In genomic region chr11:126317681-126318641, GRCh38 we compare ENCODE assay signal across 8 cellular contexts. TPM values are rescaled to one million over a fixed set of nuclear protein-coding genes. Genes with fewer than 3 reads are reported as not detected.
DNase-seq lines count a peak whose midpoint lies in the region; ATAC-seq, FAIRE-seq and TF ChIP-seq lines count a peak whose summit lies in the region.

No MANE protein-coding gene starts in this region.

- no peaks in the 10 kb centered on the region for H3K9me1 ChIP-seq in keratinocyte (ENCODE audit: control insufficient read depth, extremely low read depth, insufficient read depth, low read length)

- FAIRE-seq in keratinocyte (lab: Jason Lieb, UNC), result peak; percentile 60

- H2AFZ ChIP-seq in keratinocyte (ENCODE audit: control insufficient read depth, low read length), result peak overlapping the region; percentile 48

- H3K9me3 Mint-ChIP-seq in stimulated activated naive CD8-positive, alpha-beta T cell treated with anti-CD3 and anti-CD28 coated beads, Interleukin-15, amount 100 ng/mL, for 72 hours, result peaks cover 0 to 6% of the 10 kb centered on the region in 2 donors

- H3K4me1 ChIP-seq in keratinocyte (ENCODE audit: control insufficient read depth, extremely low read depth, insufficient read depth, low read length) (peaks cover 40% of the 10 kb centered on the region), A673 (ENCODE audit: insufficient read depth, low read length, poor library complexity, severe bottlenecking) (no peaks in the 10 kb centered on the region)

- H3K9me3 ChIP-seq in keratinocyte (ENCODE audit: control insufficient read depth, low read depth, low read length) (no peaks in the 10 kb centered on the region), A673 (ENCODE audit: low read depth, low read length, poor library complexity, severe bottlenecking) (no peaks in the 10 kb centered on the region)

- H3K27me3 ChIP-seq in keratinocyte (ENCODE audit: control insufficient read depth, extremely low read depth, insufficient read depth, low read length), result no peaks in the 10 kb centered on the region
- H3K27me3 ChIP-seq in A673 (replicated peaks; ENCODE audit: insufficient read depth, low read depth, low read length, poor library complexity), result no peaks in the 10 kb centered on the region

- CTCF ChIA-PET in A673 (lab: Charles Lee), result no interaction called here

- no peaks in the 10 kb centered on the region for H4K20me1 ChIP-seq in keratinocyte (ENCODE audit: control insufficient read depth, extremely low read depth, insufficient read depth, low read length)

- peak overlapping the region; percentile 88 for H3K4me2 ChIP-seq in keratinocyte (ENCODE audit: control insufficient read depth, extremely low read depth, insufficient read depth, low read depth, low read length)

- BruUV-seq in A673 (replicated peaks; lab: Mats Ljungman, UMichigan), result no TSS peak

- peak overlapping the region; percentile 86 for H3K27ac Mint-ChIP-seq in stimulated activated naive CD8-positive, alpha-beta T cell treated with anti-CD3 and anti-CD28 coated beads, Interleukin-15, amount 100 ng/mL, for 72 hours

- no peaks in the 10 kb centered on the region for H3K36me3 ChIP-seq in keratinocyte (ENCODE audit: control insufficient read depth in 2 of 2, extremely low read depth in 1 of 2, insufficient read depth in 2 of 2, low read length in 2 of 2)
- no peaks in the 10 kb centered on the region for H3K36me3 ChIP-seq in A673 (ENCODE audit: insufficient read depth, low read length, poor library complexity, severe bottlenecking)

- dilution Hi-C loops in keratinocyte (cut with MboI; ENCODE audit: extremely low pct_ligation_motif_present, low sequenced_read_pairs), result no loop called here

- H3K27me3 Mint-ChIP-seq in stimulated activated naive CD8-positive, alpha-beta T cell treated with anti-CD3 and anti-CD28 coated beads, Interleukin-15, amount 100 ng/mL, for 72 hours, result no peaks in the 10 kb centered on the region

- POLR2A ChIA-PET in A673 (lab: Charles Lee; ENCODE audit: low non-redundant PET), result no interaction called here

- H3K27ac ChIP-seq in angular gyrus (ENCODE audit: low read depth, low read length) (peak overlapping the region; percentile 20), keratinocyte (ENCODE audit: control insufficient read depth, insufficient read depth, low read length) (peak overlapping the region; percentile 89), A673 (ENCODE audit: low read depth, low read length, poor library complexity, severe bottlenecking) (no peak overlapping the region)

- no peaks in the 10 kb centered on the region for H3K79me2 ChIP-seq in keratinocyte (ENCODE audit: control insufficient read depth, insufficient read depth, low read length)

- H3K4me3 Mint-ChIP-seq in stimulated activated naive CD8-positive, alpha-beta T cell treated with anti-CD3 and anti-CD28 coated beads, Interleukin-15, amount 100 ng/mL, for 72 hours, result peak overlapping the region; percentile 66 to 89

- H3K9ac ChIP-seq in keratinocyte (ENCODE audit: control insufficient read depth, extremely low read depth, insufficient read depth, low read length), result peak overlapping the region; percentile 75

- TF ChIP-seq CTCF in keratinocyte (optimal IDR thresholded peaks at IDR 0.05 in 1 of 3, IDR thresholded peaks at IDR 0.05 in 1 of 3, conservative IDR thresholded peaks at IDR 0.05 in 1 of 3; ENCODE audit: extremely low read depth in 1 of 3, insufficient read depth in 2 of 3, low read length in 3 of 3), result no peak
- no peak for TF ChIP-seq CTCF in A673 (conservative IDR thresholded peaks at IDR 0.05; ENCODE audit: low read depth, low read length)

- DNase-seq in EL (peak; percentile 78), M059J (ENCODE audit: low read depth) (peak; percentile 90), keratinocyte (ENCODE audit: low read depth, low spot score) (no peak), A673 (ENCODE audit: low spot score) (no peak), T1000 (lab: John Stamatoyannopoulos, UW) (no peak)
- peak; percentile 16 to 47 for DNase-seq in stimulated activated naive CD8-positive, alpha-beta T cell treated with anti-CD3 and anti-CD28 coated beads, Interleukin-15, amount 100 ng/mL, for 72 hours

- intact Hi-C loops in A673 (cut with micrococcal nuclease; ENCODE audit: unreplicated experiment), result loop anchor here (10.0 kb wide), 1 partner anchor 257 kb away; no protein-coding TSS in a partner anchor

- peak; percentile 6 for ATAC-seq in GM21526 (IDR thresholded peaks at IDR 0.05; ENCODE audit: low FRiP score, unreplicated experiment)
- peak; percentile 83 for ATAC-seq in stimulated activated naive CD8-positive, alpha-beta T cell treated with anti-CD3 and anti-CD28 coated beads, Interleukin-15, amount 100 ng/mL, for 72 hours

- H3K4me3 ChIP-seq in keratinocyte (ENCODE audit: control insufficient read depth in 2 of 3, extremely low read depth in 1 of 3, insufficient read depth in 2 of 3, low read depth in 1 of 3, low read length in 3 of 3), result peak overlapping the region in 2 of 3 experiments; percentile 40 to 49
- no peak overlapping the region for H3K4me3 ChIP-seq in A673 (ENCODE audit: low read depth, low read length, poor library complexity, severe bottlenecking)

- H3K4me1 Mint-ChIP-seq in stimulated activated naive CD8-positive, alpha-beta T cell treated with anti-CD3 and anti-CD28 coated beads, Interleukin-15, amount 100 ng/mL, for 72 hours, result peaks cover 46% of the 10 kb centered on the region

RNA-seq across cellular contexts. Expression of gene DCPS, which starts 14.1 kb away (rescaled TPM):
- total RNA-seq in M059J (2014; rRNA removed; shearing (Covaris generic)), result 20.0 and 27.8 TPM in 2 replicates
- polyA plus RNA-seq in keratinocyte, result 21.9 to 50.1 TPM (median 31.3 TPM) in 3 replicates
- 7.5 TPM for polyA plus RNA-seq in keratinocyte (2011; ENCODE audit: low read depth)
- 30.3 and 36.2 TPM in 2 replicates for polyA plus RNA-seq in keratinocyte (2011; cell fraction: cytosol; rRNA removed)
- 19.7 and 23.6 TPM in 2 replicates for polyA plus RNA-seq in keratinocyte (2011; cell fraction: nucleus; rRNA removed)
- polyA plus RNA-seq in keratinocyte (2012; ENCODE audit: low replicate concordance), result 16.2 and 37.3 TPM in 2 replicates
- polyA minus RNA-seq in keratinocyte, result 17.2 to 41.4 TPM (median 22.7 TPM) in 3 replicates
- polyA minus RNA-seq in keratinocyte (2011; cell fraction: cytosol; rRNA and poly(A)+ RNA removed), result 20.1 TPM
- 6.3 and 7.8 TPM in 2 replicates for polyA minus RNA-seq in keratinocyte (2011; cell fraction: nucleus; rRNA and poly(A)+ RNA removed)
- total RNA-seq in A673 (2021), result 31.2 and 38.4 TPM in 2 replicates

RNA-seq across cellular contexts. Expression of gene TIRAP, which starts 35.1 kb away (rescaled TPM):
- total RNA-seq in M059J (2014; rRNA removed; shearing (Covaris generic)), result 2.2 and 8.1 TPM in 2 replicates
- polyA plus RNA-seq in keratinocyte, result 2.9 to 5.2 TPM (median 3.2 TPM) in 3 replicates
- 0.89 TPM for polyA plus RNA-seq in keratinocyte (2011; ENCODE audit: low read depth)
- polyA plus RNA-seq in keratinocyte (2011; cell fraction: cytosol; rRNA removed), result 3.0 and 4.4 TPM in 2 replicates
- polyA plus RNA-seq in keratinocyte (2011; cell fraction: nucleus; rRNA removed), result 4.8 and 6.8 TPM in 2 replicates
- polyA plus RNA-seq in keratinocyte (2012; ENCODE audit: low replicate concordance), result 2.1 and 5.7 TPM in 2 replicates
- 5.8 to 7.0 TPM (median 6.4 TPM) in 3 replicates for polyA minus RNA-seq in keratinocyte
- 3.6 TPM for polyA minus RNA-seq in keratinocyte (2011; cell fraction: cytosol; rRNA and poly(A)+ RNA removed)
- 3.6 and 4.7 TPM in 2 replicates for polyA minus RNA-seq in keratinocyte (2011; cell fraction: nucleus; rRNA and poly(A)+ RNA removed)
- total RNA-seq in A673 (2021), result 11.3 and 14.5 TPM in 2 replicates

RNA-seq across cellular contexts. Expression of gene ST3GAL4, which starts 37.5 kb away (rescaled TPM):
- total RNA-seq in M059J (2014; rRNA removed; shearing (Covaris generic)), result 49.2 and 50.6 TPM in 2 replicates
- 23.2 to 38.9 TPM (median 24.6 TPM) in 3 replicates for polyA plus RNA-seq in keratinocyte
- 4.4 TPM for polyA plus RNA-seq in keratinocyte (2011; ENCODE audit: low read depth)
- polyA plus RNA-seq in keratinocyte (2011; cell fraction: cytosol; rRNA removed), result 28.3 and 29.2 TPM in 2 replicates
- polyA plus RNA-seq in keratinocyte (2011; cell fraction: nucleus; rRNA removed), result 17.5 and 18.9 TPM in 2 replicates
- polyA plus RNA-seq in keratinocyte (2012; ENCODE audit: low replicate concordance), result 11.6 and 27.8 TPM in 2 replicates
- polyA minus RNA-seq in keratinocyte, result 11.4 to 49.8 TPM (median 17.7 TPM) in 3 replicates
- polyA minus RNA-seq in keratinocyte (2011; cell fraction: cytosol; rRNA and poly(A)+ RNA removed), result 13.0 TPM
- polyA minus RNA-seq in keratinocyte (2011; cell fraction: nucleus; rRNA and poly(A)+ RNA removed), result 5.6 and 9.4 TPM in 2 replicates
- total RNA-seq in A673 (2021), result 26.4 and 29.9 TPM in 2 replicates

RNA-seq across cellular contexts. Expression of gene FOXRED1, which starts 49.0 kb away (rescaled TPM):
- total RNA-seq in M059J (2014; rRNA removed; shearing (Covaris generic)), result 37.6 and 49.8 TPM in 2 replicates
- polyA plus RNA-seq in keratinocyte, result 16.4 to 23.1 TPM (median 20.8 TPM) in 3 replicates
- polyA plus RNA-seq in keratinocyte (2011; ENCODE audit: low read depth), result 2.9 TPM
- polyA plus RNA-seq in keratinocyte (2011; cell fraction: cytosol; rRNA removed), result 13.8 and 17.1 TPM in 2 replicates
- 26.8 and 32.9 TPM in 2 replicates for polyA plus RNA-seq in keratinocyte (2011; cell fraction: nucleus; rRNA removed)
- 7.0 and 16.8 TPM in 2 replicates for polyA plus RNA-seq in keratinocyte (2012; ENCODE audit: low replicate concordance)
- polyA minus RNA-seq in keratinocyte, result 12.3 to 17.1 TPM (median 16.7 TPM) in 3 replicates
- polyA minus RNA-seq in keratinocyte (2011; cell fraction: cytosol; rRNA and poly(A)+ RNA removed), result 11.5 TPM
- 7.9 and 12.3 TPM in 2 replicates for polyA minus RNA-seq in keratinocyte (2011; cell fraction: nucleus; rRNA and poly(A)+ RNA removed)
- 72.6 and 76.1 TPM in 2 replicates for total RNA-seq in A673 (2021)

RNA-seq across cellular contexts. Expression of gene SRPRA, which starts 49.3 kb away (rescaled TPM):
- total RNA-seq in M059J (2014; rRNA removed; shearing (Covaris generic)), result 164 and 167 TPM in 2 replicates
- polyA plus RNA-seq in keratinocyte, result 50.7 to 96.1 TPM (median 56.0 TPM) in 3 replicates
- 188 TPM for polyA plus RNA-seq in keratinocyte (2011; ENCODE audit: low read depth)
- polyA plus RNA-seq in keratinocyte (2011; cell fraction: cytosol; rRNA removed), result 40.5 and 46.1 TPM in 2 replicates
- 157 and 166 TPM in 2 replicates for polyA plus RNA-seq in keratinocyte (2011; cell fraction: nucleus; rRNA removed)
- 56.9 and 78.2 TPM in 2 replicates for polyA plus RNA-seq in keratinocyte (2012; ENCODE audit: low replicate concordance)
- 84.7 to 115 TPM (median 86.0 TPM) in 3 replicates for polyA minus RNA-seq in keratinocyte
- 42.2 TPM for polyA minus RNA-seq in keratinocyte (2011; cell fraction: cytosol; rRNA and poly(A)+ RNA removed)
- 83.0 and 115 TPM in 2 replicates for polyA minus RNA-seq in keratinocyte (2011; cell fraction: nucleus; rRNA and poly(A)+ RNA removed)
- 123 and 136 TPM in 2 replicates for total RNA-seq in A673 (2021)

Comparison
In these comparisons a context has a peak if more than half of its experiments do, and no peak if none do; other contexts are left out.
1. DNase-seq: peak in EL (single experiment), M059J (single experiment) and stimulated activated naive CD8-positive, alpha-beta T cell treated with anti-CD3 and anti-CD28 coated beads, Interleukin-15, amount 100 ng/mL, for 72 hours (2 of 2); none in keratinocyte (single experiment), A673 (single experiment) and T1000 (single experiment).